In the genomic region with DNA sequence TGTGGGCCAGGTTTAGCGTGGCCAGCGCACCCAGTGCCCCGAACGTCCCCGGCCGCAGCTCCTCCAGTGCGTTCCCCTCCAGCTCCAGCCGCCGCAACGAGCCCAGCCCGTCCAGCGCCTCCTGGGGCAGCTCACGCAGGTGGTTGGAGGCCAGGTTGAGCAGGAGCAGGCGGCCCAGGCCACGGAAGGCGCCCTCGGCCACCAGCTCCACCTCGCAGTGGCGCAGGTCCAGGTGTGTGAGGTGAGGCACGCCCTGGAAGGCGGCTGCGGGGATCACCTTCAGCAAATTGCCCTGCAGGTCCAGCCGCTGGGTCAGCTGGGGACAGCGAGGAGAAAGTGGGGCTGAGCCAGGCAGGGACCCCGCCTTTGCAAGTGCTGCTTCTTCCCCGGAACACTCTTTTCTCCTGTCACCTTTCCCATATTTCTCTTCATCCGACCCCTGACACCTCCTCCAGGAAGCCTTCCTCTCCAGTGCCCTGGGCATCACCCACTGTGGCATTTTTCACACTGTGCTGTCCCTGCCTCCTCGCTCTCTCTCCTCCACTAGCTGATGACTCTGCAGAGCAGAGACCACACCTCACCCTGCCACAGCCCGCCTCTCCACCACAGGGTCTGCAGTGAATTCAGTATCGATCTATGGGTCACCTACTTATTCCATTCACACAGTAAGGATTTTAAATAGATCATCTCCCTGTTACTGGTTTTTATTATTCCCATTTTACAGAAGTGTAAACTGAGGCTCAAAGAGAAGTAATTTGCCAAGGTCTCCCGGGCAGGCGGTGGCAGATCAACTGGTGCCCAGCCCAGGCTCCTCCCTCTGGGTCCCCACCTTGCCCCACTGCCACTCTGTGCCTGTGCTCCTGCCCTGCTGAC, we compare ENCODE assay signal across 10 cellular contexts. TPM values are rescaled to one million over a fixed set of nuclear protein-coding genes. Genes with fewer than 3 reads are reported as not detected.
A peak's percentile ranks its signal among the peaks of the same experiment; 100 is the strongest.
DNase-seq lines count a peak whose midpoint lies in the region; ATAC-seq, FAIRE-seq and TF ChIP-seq lines count a peak whose summit lies in the region.
"Had no signal": no experiment of that assay in that cellular context is flagged by ENCODE, and none has a peak within 500 bp of the region (broad histone marks: within the 10 kb centered on the region; RNA-seq: fewer than 3 reads in every experiment).

No MANE protein-coding gene starts in this region.

- H3K4me1 ChIP-seq in foreskin keratinocyte: peaks cover 8% of the 10 kb centered on the region
- peaks cover 15% of the 10 kb centered on the region for H3K4me1 ChIP-seq in skeletal muscle satellite cell (ENCODE audit: control insufficient read depth, insufficient read depth, low read length)

- H3K27ac Mint-ChIP-seq in activated B cell treated with CpG ODN at 0.5 μM for 24 hours: no peak overlapping the region

- ATAC-seq in activated B cell treated with CpG ODN at 0.5 μM for 24 hours (ENCODE audit: low read depth): no peak
- ATAC-seq in foreskin keratinocyte: peak; percentile 3
- no peak for ATAC-seq in HG02870 (IDR thresholded peaks at IDR 0.05; ENCODE audit: unreplicated experiment)

- H3K27me3 ChIP-seq in foreskin keratinocyte (no peaks in the 10 kb centered on the region), skeletal muscle satellite cell (ENCODE audit: control insufficient read depth, insufficient read depth, low read length) (no peaks in the 10 kb centered on the region)

- POLR2A ChIA-PET in activated B cell treated with CpG ODN at 0.5 μM for 24 hours (lab: Charles Lee): interaction anchor here (1.4 to 2.0 kb wide), 6 partner anchors 41 to 382 kb away, joined by 5 to 16 read pairs (median 8); partner anchors contain the start of genes DESI1, EP300, RBX1 and XRCC6

- no peaks in the 10 kb centered on the region for H3K9me3 Mint-ChIP-seq in activated B cell treated with CpG ODN at 0.5 μM for 24 hours

- H3K4me1 Mint-ChIP-seq in activated B cell treated with CpG ODN at 0.5 μM for 24 hours: peaks cover 8% of the 10 kb centered on the region

- peak; percentile 9 for FAIRE-seq in GM12892 (lab: Jason Lieb, UNC)
- FAIRE-seq: colon had no signal

- peak overlapping the region; percentile 89 for H3K4me2 ChIP-seq in skeletal muscle satellite cell (ENCODE audit: low read length)

- CTCF ChIA-PET in activated B cell treated with CpG ODN at 0.5 μM for 24 hours (lab: Charles Lee): interaction anchor here (1.1 to 2.9 kb wide), 5 partner anchors 21 to 322 kb away, joined by 3 to 83 read pairs (median 9); no protein-coding TSS in a partner anchor

- no peaks in the 10 kb centered on the region for H3K27me3 Mint-ChIP-seq in activated B cell treated with CpG ODN at 0.5 μM for 24 hours

- H3K36me3 ChIP-seq in skeletal muscle satellite cell (ENCODE audit: insufficient read depth, low read length): no peaks in the 10 kb centered on the region
- H3K36me3 ChIP-seq: neutrophil had no signal

- TF ChIP-seq CTCF in activated B cell treated with CpG ODN at 0.5 μM for 24 hours (IDR thresholded peaks at IDR 0.05) (no peak), foreskin keratinocyte (conservative IDR thresholded peaks at IDR 0.05) (no peak)

- intact Hi-C loops in activated B cell treated with CpG ODN at 0.5 μM for 24 hours (cut with micrococcal nuclease): no loop called here

- H3K36me3 Mint-ChIP-seq in activated B cell treated with CpG ODN at 0.5 μM for 24 hours (ENCODE audit: low read depth): no peaks in the 10 kb centered on the region

- H3K4me3 ChIP-seq in skeletal muscle satellite cell (ENCODE audit: low read length): no peak overlapping the region

- H3K9me3 ChIP-seq in skeletal muscle satellite cell (replicated peaks; ENCODE audit: low read length): no peaks in the 10 kb centered on the region
- H3K9me3 ChIP-seq: neutrophil had no signal

- peak overlapping the region; percentile 76 for H3K4me3 Mint-ChIP-seq in activated B cell treated with CpG ODN at 0.5 μM for 24 hours

- no peak overlapping the region for H3K9ac ChIP-seq in skeletal muscle satellite cell (ENCODE audit: low read depth, low read length)

- DNase-seq in GM12892 (ENCODE audit: insufficient read length) (no peak), activated B cell treated with CpG ODN at 0.5 μM for 24 hours (no peak), foreskin keratinocyte (no peak), NCI-H526 (lab: John Stamatoyannopoulos, UW) (no peak), NCI-H2171 (lab: John Stamatoyannopoulos, UW) (no peak)
- DNase-seq: NCI-H2107 had no signal

- H3K27ac ChIP-seq in foreskin keratinocyte: no peak overlapping the region

- no peak for TF ChIP-seq POLR2A in GM12892 (IDR thresholded peaks at IDR 0.05; ENCODE audit: low read depth, low read length)

RNA-seq across cellular contexts. Expression of gene CHADL, which starts 1.9 kb away (rescaled TPM):
- polyA plus RNA-seq in GM12892 (2012; ENCODE audit: missing spikeins): 0.15 TPM
- total RNA-seq in activated B cell treated with CpG ODN at 0.5 μM for 24 hours: 0.10 TPM in 1 of 2 replicates, not detected in the other
- total RNA-seq in foreskin keratinocyte: 0.82 and 0.99 TPM in 2 replicates
- 0.96 and 1.1 TPM in 2 replicates for polyA plus RNA-seq in foreskin keratinocyte
- total RNA-seq in skeletal muscle satellite cell (2012; rRNA removed): 0.25 and 0.66 TPM in 2 replicates

RNA-seq across cellular contexts. Expression of gene L3MBTL2, which starts 33.7 kb away (rescaled TPM):
- 17.2 TPM for polyA plus RNA-seq in GM12892 (2012; ENCODE audit: missing spikeins)
- total RNA-seq in activated B cell treated with CpG ODN at 0.5 μM for 24 hours: 39.9 and 42.3 TPM in 2 replicates
- total RNA-seq in foreskin keratinocyte: 20.6 and 21.2 TPM in 2 replicates
- 14.1 and 15.1 TPM in 2 replicates for polyA plus RNA-seq in foreskin keratinocyte
- 18.3 and 26.0 TPM in 2 replicates for total RNA-seq in skeletal muscle satellite cell (2012; rRNA removed)

RNA-seq across cellular contexts. Expression of gene RANGAP1, which starts 47.2 kb away (rescaled TPM):
- 23.4 TPM for polyA plus RNA-seq in GM12892 (2012; ENCODE audit: missing spikeins)
- total RNA-seq in activated B cell treated with CpG ODN at 0.5 μM for 24 hours: 48.9 and 56.4 TPM in 2 replicates
- 195 and 210 TPM in 2 replicates for total RNA-seq in foreskin keratinocyte
- polyA plus RNA-seq in foreskin keratinocyte: 180 and 182 TPM in 2 replicates
- 71.2 and 73.0 TPM in 2 replicates for total RNA-seq in skeletal muscle satellite cell (2012; rRNA removed)
